ENCODE assay signal across 11 cellular contexts in the genomic region with DNA sequence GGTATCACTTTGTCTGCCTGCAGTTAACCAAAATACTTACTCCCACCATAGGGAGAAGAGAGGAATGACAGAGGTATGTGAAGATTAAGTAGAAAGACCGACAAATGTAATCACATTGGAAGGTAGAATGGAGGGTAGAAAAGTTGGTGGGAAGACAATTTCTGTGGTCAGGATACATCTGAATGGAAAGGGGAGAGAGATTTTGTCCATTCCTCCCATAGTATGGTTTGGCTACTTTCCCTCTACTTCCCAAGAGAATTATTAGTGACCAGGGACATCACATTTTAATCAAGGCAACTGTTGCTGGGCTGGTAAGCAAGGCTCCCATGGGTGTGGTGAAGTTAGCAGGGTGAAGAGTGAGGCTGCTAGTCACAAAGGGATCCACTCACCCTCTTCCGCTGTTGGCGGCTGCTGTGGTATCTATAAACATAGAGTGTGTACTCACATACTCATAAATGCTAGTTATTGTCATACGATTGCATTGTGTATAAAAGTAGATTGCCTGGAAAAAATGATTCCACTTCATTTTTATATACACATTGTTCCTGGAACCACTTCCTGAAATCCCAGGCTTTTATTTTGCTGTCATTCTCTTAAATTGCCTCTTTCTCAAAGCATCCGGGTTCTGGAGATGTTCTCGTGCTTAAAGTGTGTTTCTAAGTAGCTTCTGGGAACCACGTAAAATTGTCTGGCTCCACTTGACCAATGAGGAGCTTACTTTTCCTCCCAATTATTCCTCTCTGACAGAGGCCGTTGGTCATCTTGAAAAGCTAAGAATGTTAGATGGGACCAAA.
DNase-seq lines count a peak whose midpoint lies in the region; ATAC-seq and TF ChIP-seq lines count a peak whose summit lies in the region.
"Had no signal": no experiment of that assay in that cellular context is flagged by ENCODE, and none has a peak within 500 bp of the region (broad histone marks: within the 10 kb centered on the region; RNA-seq: fewer than 3 reads in every experiment).

No MANE protein-coding gene starts in this region.

- H3K9ac ChIP-seq in mammary epithelial cell (ENCODE audit: insufficient read depth, low read length), result no peak overlapping the region

- peaks cover 21% of the 10 kb centered on the region for H3K4me1 ChIP-seq in mammary epithelial cell (ENCODE audit: insufficient read depth, low read length)

- no peaks in the 10 kb centered on the region for H3K36me3 ChIP-seq in mammary epithelial cell (ENCODE audit: insufficient read depth, low read length)

- dilution Hi-C loops in mammary epithelial cell (cut with HindIII; ENCODE audit: low sequenced_read_pairs), result no loop called here

- no peak overlapping the region for H3K4me3 ChIP-seq in mammary epithelial cell (replicated peaks in 1 of 3; ENCODE audit: insufficient read depth in 1 of 3, low read depth in 2 of 3, low read length in 3 of 3)

- BruUV-seq in MCF 10A (replicated peaks; lab: Mats Ljungman, UMichigan) (no TSS peak), mammary epithelial cell (replicated peaks; lab: Mats Ljungman, UMichigan) (no TSS peak)

- H3K79me2 ChIP-seq in mammary epithelial cell (ENCODE audit: insufficient read depth, low read length), result no peaks in the 10 kb centered on the region

- no peak for TF ChIP-seq CTCF in MCF 10A (IDR thresholded peaks at IDR 0.05; ENCODE audit: unreplicated experiment)
- TF ChIP-seq CTCF in mammary epithelial cell (conservative IDR thresholded peaks at IDR 0.05 in 1 of 2, IDR thresholded peaks at IDR 0.05 in 1 of 2; ENCODE audit: extremely low read depth in 1 of 2, insufficient read depth in 1 of 2, low read depth in 1 of 2, low read length in 2 of 2), result no peak
- no peak for TF ChIP-seq CTCF in type B pancreatic cell (conservative IDR thresholded peaks at IDR 0.05)

- no peaks in the 10 kb centered on the region for H4K20me1 ChIP-seq in mammary epithelial cell (ENCODE audit: insufficient read depth, low read length)

- CTCF ChIA-PET in MCF 10A (lab: Yijun Ruan, JAX) (interaction anchor here (0.6 to 0.8 kb wide), 2 partner anchors 10 to 1269 kb away, joined by 3 read pairs; no protein-coding TSS in a partner anchor), mammary epithelial cell (lab: Charles Lee; ENCODE audit: low non-redundant PET) (no interaction called here)
- CTCF ChIA-PET in activated CD4-positive, alpha-beta T cell treated with anti-CD3 and anti-CD28 coated beads, Interleukin-2, amount 10 ng/mL, durations not matched to agents 7 days and 5 days (lab: Charles Lee), result interaction anchor here (1.1 kb wide), 1 partner anchor 46 kb away, joined by 3 read pairs; no protein-coding TSS in a partner anchor

- no peak overlapping the region for H3K27ac ChIP-seq in mammary epithelial cell (ENCODE audit: insufficient read depth, low read depth, low read length)

- H3K4me2 ChIP-seq in mammary epithelial cell (ENCODE audit: insufficient read depth, low read depth, low read length), result no peak overlapping the region

- H3K27ac Mint-ChIP-seq in MCF 10A (ENCODE audit: low read depth, unreplicated experiment), result peak overlapping the region; percentile 49
- peak overlapping the region; percentile 54 for H3K27ac Mint-ChIP-seq in activated CD4-positive, alpha-beta T cell treated with anti-CD3 and anti-CD28 coated beads, Interleukin-2, amount 10 ng/mL, durations not matched to agents 7 days and 5 days
- H3K27ac Mint-ChIP-seq in immature natural killer cell, result peak overlapping the region; percentile 74 to 86 (median 84)
- H3K27ac Mint-ChIP-seq in type B pancreatic cell, result peak overlapping the region; percentile 22
- H3K27ac Mint-ChIP-seq: nephron progenitor cell had no signal

- H2AFZ ChIP-seq in mammary epithelial cell (ENCODE audit: low read depth, low read length), result no peak overlapping the region

- POLR2A ChIA-PET in MCF 10A (lab: Yijun Ruan, JAX), result no interaction called here
- POLR2A ChIA-PET in activated CD4-positive, alpha-beta T cell treated with anti-CD3 and anti-CD28 coated beads, Interleukin-2, amount 10 ng/mL, durations not matched to agents 7 days and 5 days (lab: Charles Lee), result no interaction called here

- H3K36me3 Mint-ChIP-seq in MCF 10A (ENCODE audit: insufficient read depth, unreplicated experiment), result no peaks in the 10 kb centered on the region
- peaks cover 3% of the 10 kb centered on the region for H3K36me3 Mint-ChIP-seq in activated CD4-positive, alpha-beta T cell treated with anti-CD3 and anti-CD28 coated beads, Interleukin-2, amount 10 ng/mL, durations not matched to agents 7 days and 5 days (ENCODE audit: low read depth)
- peaks cover 0 to 3% (median 0%) of the 10 kb centered on the region in 3 donors for H3K36me3 Mint-ChIP-seq in immature natural killer cell
- no peaks in the 10 kb centered on the region for H3K36me3 Mint-ChIP-seq in type B pancreatic cell

- WGBS in mammary epithelial cell (ENCODE audit: low coverage, missing lambda C conversion rate), result 97% methylated on average over 8 of the region's 8 CpGs

- H3K4me3 Mint-ChIP-seq in MCF 10A (ENCODE audit: unreplicated experiment), result no peak overlapping the region
- no peak overlapping the region for H3K4me3 Mint-ChIP-seq in activated CD4-positive, alpha-beta T cell treated with anti-CD3 and anti-CD28 coated beads, Interleukin-2, amount 10 ng/mL, durations not matched to agents 7 days and 5 days
- H3K4me3 Mint-ChIP-seq in immature natural killer cell, result peak overlapping the region; percentile 1 to 33 (median 14)
- no peak overlapping the region for H3K4me3 Mint-ChIP-seq in type B pancreatic cell
- H3K4me3 Mint-ChIP-seq: nephron progenitor cell had no signal

- no peak for ATAC-seq in GM21390 (IDR thresholded peaks at IDR 0.05; ENCODE audit: unreplicated experiment)

- H3K9me3 Mint-ChIP-seq in MCF 10A (ENCODE audit: unreplicated experiment) (no peaks in the 10 kb centered on the region), immature natural killer cell (no peaks in the 10 kb centered on the region), type B pancreatic cell (no peaks in the 10 kb centered on the region)
- H3K9me3 Mint-ChIP-seq in activated CD4-positive, alpha-beta T cell treated with anti-CD3 and anti-CD28 coated beads, Interleukin-2, amount 10 ng/mL, durations not matched to agents 7 days and 5 days, result no peaks in the 10 kb centered on the region
- H3K9me3 Mint-ChIP-seq: nephron progenitor cell had no signal

- H3K27me3 Mint-ChIP-seq in MCF 10A (ENCODE audit: insufficient read depth, unreplicated experiment) (no peaks in the 10 kb centered on the region), immature natural killer cell (ENCODE audit: low read depth in 3 of 3) (no peaks in the 10 kb centered on the region), type B pancreatic cell (no peaks in the 10 kb centered on the region)
- H3K27me3 Mint-ChIP-seq in activated CD4-positive, alpha-beta T cell treated with anti-CD3 and anti-CD28 coated beads, Interleukin-2, amount 10 ng/mL, durations not matched to agents 7 days and 5 days, result no peaks in the 10 kb centered on the region

- H3K4me1 Mint-ChIP-seq in MCF 10A (ENCODE audit: insufficient read depth, unreplicated experiment), result peaks cover 10% of the 10 kb centered on the region
- H3K4me1 Mint-ChIP-seq in activated CD4-positive, alpha-beta T cell treated with anti-CD3 and anti-CD28 coated beads, Interleukin-2, amount 10 ng/mL, durations not matched to agents 7 days and 5 days, result peaks cover 43% of the 10 kb centered on the region
- peaks cover 38 to 71% of the 10 kb centered on the region in 2 donors for H3K4me1 Mint-ChIP-seq in immature natural killer cell
- H3K4me1 Mint-ChIP-seq in type B pancreatic cell (ENCODE audit: unreplicated experiment), result peaks cover 59% of the 10 kb centered on the region

- in situ Hi-C loops in mammary epithelial cell (cut with MboI; ENCODE audit: low sequenced_read_pairs in 2 of 2), result no loop called here

- no peak for DNase-seq in MCF 10A (ENCODE audit: unreplicated experiment)
- DNase-seq in mammary epithelial cell, result no peak
- DNase-seq in activated CD4-positive, alpha-beta T cell treated with anti-CD3 and anti-CD28 coated beads, Interleukin-2, amount 10 ng/mL, durations not matched to agents 7 days and 5 days, result peak; percentile 34
- DNase-seq in immature natural killer cell, result peak in 2 of 3 donors; percentile 27 to 34
- no peak for DNase-seq in type B pancreatic cell (ENCODE audit: extremely low spot score, unreplicated experiment)
- no peak for DNase-seq in activated gamma-delta T cell treated with Interleukin-2 at 50 U/mL for 16 hours
- no peak for DNase-seq in retina
- DNase-seq: Caco-2, NCI-H1105 treated with DMSO at 0.1 percent for 48 hours, nephron progenitor cell had no signal

- no peaks in the 10 kb centered on the region for H3K27me3 ChIP-seq in mammary epithelial cell (ENCODE audit: insufficient read depth, low read length)

- H3K9me3 ChIP-seq in mammary epithelial cell (replicated peaks; ENCODE audit: insufficient read depth, low read length), result no peaks in the 10 kb centered on the region
- H3K9me3 ChIP-seq: Caco-2 had no signal

- intact Hi-C loops in MCF 10A (cut with micrococcal nuclease), result no loop called here
- intact Hi-C loops in mammary epithelial cell (cut with micrococcal nuclease), result loop anchor here (2.0 to 10.0 kb wide), 3 partner anchors 125 to 305 kb away; no protein-coding TSS in a partner anchor

Comparison
In these comparisons a context has a peak if more than half of its experiments do, and no peak if none do; other contexts are left out.
1. DNase-seq: peak in activated CD4-positive, alpha-beta T cell treated with anti-CD3 and anti-CD28 coated beads, Interleukin-2, amount 10 ng/mL, durations not matched to agents 7 days and 5 days (single experiment) and immature natural killer cell (2 of 3); none in MCF 10A (single experiment), mammary epithelial cell (single experiment), type B pancreatic cell (single experiment), activated gamma-delta T cell treated with Interleukin-2 at 50 U/mL for 16 hours (single experiment) and retina (single experiment).
2. H3K27ac Mint-ChIP-seq: peak in every context shown above with its lines; median percentile 84 in immature natural killer cell; 54 in activated CD4-positive, alpha-beta T cell treated with anti-CD3 and anti-CD28 coated beads, Interleukin-2, amount 10 ng/mL, durations not matched to agents 7 days and 5 days; 49 in MCF 10A; 22 in type B pancreatic cell.
3. H3K4me3 Mint-ChIP-seq: peak in immature natural killer cell (5 of 5); none in MCF 10A (single experiment), activated CD4-positive, alpha-beta T cell treated with anti-CD3 and anti-CD28 coated beads, Interleukin-2, amount 10 ng/mL, durations not matched to agents 7 days and 5 days (single experiment) and type B pancreatic cell (single experiment).